1 cellular context compared by ENCODE assay signal in genomic region chr4:183399166-183399565, GRCh38.
TF ChIP-seq lines count a peak whose summit lies in the region.

No MANE protein-coding gene starts in this region.

TF ChIP-seq in HCT116, 20 proteins besides CTCF, POLR2A, EP300 and RAD21 (continued from another document):
- no peak for TF ChIP-seq POLR2AphosphoS5 (IDR thresholded peaks at IDR 0.05; ENCODE audit: low read depth, low read length)
TF ChIP-seq in HCT116: peak in this region for 0.
